19 cellular contexts compared by ENCODE assay signal in genomic region chr3:192875971-192876565, GRCh38. TPM values are rescaled to one million over a fixed set of nuclear protein-coding genes. Genes with fewer than 3 reads are reported as not detected.
DNase-seq lines count a peak whose midpoint lies in the region; ATAC-seq and TF ChIP-seq lines count a peak whose summit lies in the region.
"Had no signal": no experiment of that assay in that cellular context is flagged by ENCODE, and none has a peak within 500 bp of the region (broad histone marks: within the 10 kb centered on the region; RNA-seq: fewer than 3 reads in every experiment).

No MANE protein-coding gene starts in this region.

- H2BK5ac ChIP-seq in IMR-90 (ENCODE audit: low read depth, low read length, poor library complexity, severe bottlenecking): no peak overlapping the region

- H3K4me2 ChIP-seq in IMR-90 (ENCODE audit: low read depth, low read length): no peak overlapping the region

- dilution Hi-C loops in IMR-90 (cut with HindIII; ENCODE audit: low sequenced_read_pairs, unreplicated experiment): no loop called here

- BruUV-seq in IMR-90 (replicated peaks; lab: Mats Ljungman, UMichigan): no TSS peak

- H3K27ac ChIP-seq in IMR-90 (ENCODE audit: insufficient read depth, low read length) (no peak overlapping the region), aorta (ENCODE audit: low read depth in 1 of 2, low read length in 2 of 2) (no peak overlapping the region), psoas muscle (no peak overlapping the region)
- H3K27ac ChIP-seq: heart left ventricle, prostate gland, tibial artery had no signal

- peaks cover 7% of the 10 kb centered on the region for H3K4me1 ChIP-seq in IMR-90 (ENCODE audit: control insufficient read depth, insufficient read depth, low read length)
- no peaks in the 10 kb centered on the region for H3K4me1 ChIP-seq in aorta (ENCODE audit: control insufficient read depth in 1 of 2, insufficient read depth in 2 of 2, low read length in 2 of 2)
- H3K4me1 ChIP-seq in psoas muscle: no peaks in the 10 kb centered on the region
- H3K4me1 ChIP-seq: BE2C, prostate gland had no signal

- H4K91ac ChIP-seq in IMR-90 (ENCODE audit: insufficient read depth, low read depth, low read length): peak overlapping the region; percentile 21; the same call in 1 of the 2 replicates

- H3K23ac ChIP-seq in IMR-90 (ENCODE audit: low read depth, low read length): peak overlapping the region; percentile 53; the same call in 1 of the 2 replicates

- no peak overlapping the region for H3K18ac ChIP-seq in IMR-90 (ENCODE audit: low read depth, low read length)

- in situ Hi-C loops in IMR-90 (cut with MboI; ENCODE audit: low sequenced_read_pairs): loop anchor here (25.0 kb wide), 1 partner anchor 1539 kb away; the partner anchor contains the start of genes CCDC50 and UTS2B

- no peak overlapping the region for H2AK9ac ChIP-seq in IMR-90 (replicated peaks; ENCODE audit: low read depth, low read length, poor library complexity)

- H2AK5ac ChIP-seq in IMR-90 (ENCODE audit: low read depth, low read length): peak overlapping the region; percentile 43; the same call in 1 of the 2 replicates

- no peak overlapping the region; the same call in 1 of the 2 replicates for H4K5ac ChIP-seq in IMR-90 (ENCODE audit: low read depth, low read length)

- H3K4ac ChIP-seq in IMR-90 (ENCODE audit: low read depth, low read length): peak overlapping the region; percentile 56

- H3K9me3 ChIP-seq in IMR-90 (ENCODE audit: control insufficient read depth, insufficient read depth, low read length) (0 out of 2 replicates have a peak, but pooled peaks cover 2% of the 10 kb centered on the region), aorta (ENCODE audit: control insufficient read depth, low read length) (no peaks in the 10 kb centered on the region), psoas muscle (no peaks in the 10 kb centered on the region)
- H3K9me3 ChIP-seq: BE2C, heart left ventricle, prostate gland, tibial artery had no signal

- ATAC-seq in IMR-90 (ENCODE audit: low read depth): no peak
- ATAC-seq in aorta (ENCODE audit: low FRiP score): no peak
- ATAC-seq in psoas muscle: no peak
- no peak for ATAC-seq in GM18505 (IDR thresholded peaks at IDR 0.05; ENCODE audit: unreplicated experiment)
- ATAC-seq: stimulated activated effector memory CD8-positive, alpha-beta T cell treated with anti-CD3 and anti-CD28 coated beads, Interleukin-12 subunit alpha, Interleukin-12 subunit beta, amount 100 ng/mL, for 72 hours had no signal

- no peaks in the 10 kb centered on the region for H4K20me1 ChIP-seq in IMR-90 (ENCODE audit: insufficient read depth, low read length)

- TF ChIP-seq CTCF in IMR-90 (conservative IDR thresholded peaks at IDR 0.05; ENCODE audit: low read depth, low read length) (no peak), psoas muscle (IDR thresholded peaks at IDR 0.05) (no peak)

- H3K9ac ChIP-seq in IMR-90 (ENCODE audit: low read depth, low read length): no peak overlapping the region

- TF ChIP-seq RAD21 in IMR-90 (IDR thresholded peaks at IDR 0.05; ENCODE audit: low read length): no peak

- no peak overlapping the region for H2BK120ac ChIP-seq in IMR-90 (ENCODE audit: low read depth, low read length)

- peak overlapping the region; percentile 29; the same call in 1 of the 2 replicates for H2BK20ac ChIP-seq in IMR-90 (ENCODE audit: low read depth, low read length)

- intact Hi-C loops in IMR-90 (cut with micrococcal nuclease): no loop called here
- intact Hi-C loops in aorta (cut with DNase I): no loop called here
- intact Hi-C loops in psoas muscle (cut with DNase I): no loop called here

- H4K8ac ChIP-seq in IMR-90 (ENCODE audit: low read depth in 2 of 2, low read length in 2 of 2): no peak overlapping the region

- H3K27me3 ChIP-seq in IMR-90 (ENCODE audit: control insufficient read depth, insufficient read depth, low read length) (no peaks in the 10 kb centered on the region), aorta (ENCODE audit: control insufficient read depth in 1 of 2, insufficient read depth in 2 of 2, low read length in 1 of 2) (no peaks in the 10 kb centered on the region), psoas muscle (ENCODE audit: insufficient read depth in 3 of 3, low read length in 2 of 3) (no peaks in the 10 kb centered on the region)
- H3K27me3 ChIP-seq: BE2C, heart left ventricle, tibial artery had no signal

- H2BK15ac ChIP-seq in IMR-90 (ENCODE audit: low read depth, low read length): no peak overlapping the region

- POLR2A ChIA-PET in IMR-90 (lab: Charles Lee; ENCODE audit: unreplicated experiment): no interaction called here

- WGBS in IMR-90 (ENCODE audit: extremely low coverage in 2 of 2, insufficient read length in 1 of 2), 2 experiments: 94% methylated on average over 3 of the region's 3 CpGs; no CpG with 5 or more reads in 1 of the 2 experiments
- WGBS in aorta, 2 donors: 41 to 47% methylated on average over 3 of the region's 3 CpGs
- WGBS in psoas muscle, 3 donors: 48 to 64% (median 54%) methylated on average over 3 of the region's 3 CpGs

- H3K4me3 ChIP-seq in IMR-90 (ENCODE audit: insufficient read depth, low read depth, low read length): no peak overlapping the region
- no peak overlapping the region for H3K4me3 ChIP-seq in aorta (ENCODE audit: low read length in 2 of 2)
- H3K4me3 ChIP-seq in psoas muscle: no peak overlapping the region
- H3K4me3 ChIP-seq: heart left ventricle, prostate gland, tibial artery had no signal

- CTCF ChIA-PET in IMR-90 (lab: Yijun Ruan, JAX): no interaction called here

- DNase-seq in GM04503 (ENCODE audit: low read depth): peak; percentile 32
- DNase-seq in IMR-90: no peak
- peak; percentile 82 for DNase-seq in amniotic epithelial cell (ENCODE audit: low read depth)
- DNase-seq in islet precursor cell: peak; percentile 72
- no peak for DNase-seq in aorta
- no peak for DNase-seq in psoas muscle
- DNase-seq in activated naive CD4-positive, alpha-beta T cell (lab: John Stamatoyannopoulos, UW): no peak
- DNase-seq: activated CD4-positive, alpha-beta T cell treated with anti-CD3 and anti-CD28 coated beads, Interleukin-2, amount 10 ng/mL, durations not matched to agents 24 days and 14 days; activated CD8-positive, alpha-beta memory T cell treated with anti-CD3 and anti-CD28 coated beads, Interleukin-2, amount 50 U/mL, for 48 hours; activated naive CD4-positive, alpha-beta T cell treated with anti-CD3 and anti-CD28 coated beads for 36 hours; BE2C; cortex of kidney; HCEC 1CT; heart left ventricle; NCI-H187; tibial artery had no signal

- TF ChIP-seq POLR2A in IMR-90 (IDR thresholded peaks at IDR 0.05; ENCODE audit: low read depth, low read length) (no peak), GM18505 (IDR thresholded peaks at IDR 0.05; ENCODE audit: borderline replicate concordance, extremely low read depth, insufficient read depth, insufficient read length) (no peak)

- peaks cover 25 to 69% of the 10 kb centered on the region in 2 experiments for H3K79me1 ChIP-seq in IMR-90 (ENCODE audit: low read depth in 1 of 2, low read length in 2 of 2)

- H3K36me3 ChIP-seq in IMR-90 (ENCODE audit: control insufficient read depth, insufficient read depth, low read length) (no peaks in the 10 kb centered on the region), aorta (ENCODE audit: control insufficient read depth in 1 of 2, insufficient read depth in 2 of 2, low read length in 1 of 2) (no peaks in the 10 kb centered on the region), psoas muscle (ENCODE audit: insufficient read depth in 1 of 2, low read depth in 1 of 2) (no peaks in the 10 kb centered on the region)
- H3K36me3 ChIP-seq: BE2C, heart left ventricle, prostate gland, tibial artery had no signal

- H3K56ac ChIP-seq in IMR-90 (ENCODE audit: extremely low read depth, insufficient read depth, low read length): no peak overlapping the region

- H3K14ac ChIP-seq in IMR-90 (replicated peaks; ENCODE audit: low read depth, low read length): 0 out of 2 replicates have a peak overlapping the region, but pooled peaks have one; percentile 21

- H2AFZ ChIP-seq in IMR-90 (replicated peaks; ENCODE audit: low read length, poor library complexity): no peak overlapping the region

- peaks cover 15% of the 10 kb centered on the region for H3K9me1 ChIP-seq in IMR-90 (ENCODE audit: insufficient read depth, low read length)

TF ChIP-seq in IMR-90, 13 proteins besides CTCF, POLR2A, EP300 and RAD21:
- no peak for TF ChIP-seq MXI1 (IDR thresholded peaks at IDR 0.05; ENCODE audit: borderline replicate concordance, low read depth, low read length)
- TF ChIP-seq CEBPB (IDR thresholded peaks at IDR 0.05; ENCODE audit: low read depth, low read length): peak; percentile 68

RNA-seq across cellular contexts. Expression of gene MB21D2, which starts 41.6 kb away (rescaled TPM):
- total RNA-seq in IMR-90 (2012; rRNA removed) (44.8 and 46.4 TPM in 2 replicates), aorta (1 to 10 TPM; 3.9 to 4.5 TPM), psoas muscle (1 to 10 TPM; 1.3 to 2.6 (median 2.2) TPM)
- polyA plus RNA-seq in IMR-90 (2012; rRNA removed) (13.6 and 14.6 TPM in 2 replicates), aorta (1 to 10 TPM; 3.3 to 5.3 TPM), psoas muscle (1 to 10 TPM in 1 of 3 donors, under 1 TPM in 2; 0.61 to 1.2 (median 0.76) TPM)
- 8.7 and 9.0 TPM in 2 replicates for polyA plus RNA-seq in IMR-90 (2012; cell fraction: cytosol; rRNA removed)
- 7.6 and 8.1 TPM in 2 replicates for polyA plus RNA-seq in IMR-90 (2012; cell fraction: nucleus; rRNA removed; ENCODE audit: low replicate concordance)

Comparison
In these comparisons a context has a peak if more than half of its experiments do, and no peak if none do; other contexts are left out.
1. DNase-seq: peak in GM04503 (single experiment), amniotic epithelial cell (single experiment) and islet precursor cell (single experiment); none in IMR-90 (single experiment), aorta (0 of 2), psoas muscle (0 of 2) and activated naive CD4-positive, alpha-beta T cell (0 of 4).